ENCODE assay signal across 9 cellular contexts in the genomic region with DNA sequence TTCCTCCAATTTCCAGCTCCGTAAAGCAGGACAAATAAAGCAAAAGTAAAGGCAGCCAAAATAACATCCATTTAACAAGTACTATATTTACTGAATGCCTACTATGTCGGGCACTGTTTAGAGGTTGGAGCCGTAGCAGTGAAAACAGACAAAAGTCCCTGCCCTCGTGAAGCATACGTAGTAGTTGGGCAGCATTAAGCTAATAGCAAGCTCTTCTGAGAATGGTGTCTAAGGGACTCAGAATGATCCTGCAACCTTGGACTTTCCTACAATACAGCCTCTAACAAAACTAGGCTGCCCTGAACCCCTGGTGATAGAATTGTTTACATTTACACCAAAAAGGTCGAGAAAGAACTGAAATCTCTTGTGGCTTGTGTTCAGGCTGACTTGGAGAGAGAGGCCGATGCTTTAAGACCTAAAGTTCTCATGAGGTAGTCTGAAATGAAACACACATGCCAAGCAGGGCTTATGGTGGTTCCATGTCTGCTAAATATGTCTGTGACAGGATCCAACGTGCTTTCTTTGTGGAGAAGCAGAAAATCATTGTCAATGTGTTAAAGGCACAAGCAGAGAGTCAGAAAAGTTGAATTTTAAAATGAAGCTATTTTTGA. TPM values are rescaled to one million over a fixed set of nuclear protein-coding genes. Genes with fewer than 3 reads are reported as not detected.
A peak's percentile ranks its signal among the peaks of the same experiment; 100 is the strongest.
DNase-seq lines count a peak whose midpoint lies in the region; ATAC-seq and TF ChIP-seq lines count a peak whose summit lies in the region.
"Had no signal": no experiment of that assay in that cellular context is flagged by ENCODE, and none has a peak within 500 bp of the region (broad histone marks: within the 10 kb centered on the region; RNA-seq: fewer than 3 reads in every experiment).

No MANE protein-coding gene starts in this region.

- H3K4me3 ChIP-seq in KMS-11 (IDR thresholded peaks at IDR 0.05; ENCODE audit: insufficient read depth, low read depth, low read length) (no peak overlapping the region), stomach (peak overlapping the region; percentile 62 to 75 (median 72))

- H3K79me2 ChIP-seq in KMS-11 (ENCODE audit: insufficient read depth, low read depth): peaks cover 31% of the 10 kb centered on the region

- POLR2A ChIA-PET in MCF 10A (lab: Yijun Ruan, JAX): interaction anchor here (0.9 to 7.1 kb wide), 9 partner anchors 10 to 287 kb away, joined by 3 to 89 read pairs (median 4); no protein-coding TSS in a partner anchor
- POLR2A ChIA-PET in activated CD4-positive, alpha-beta memory T cell treated with anti-CD3 and anti-CD28 coated beads for 36 hours (lab: Charles Lee): no interaction called here

- no peaks in the 10 kb centered on the region for H3K27me3 Mint-ChIP-seq in MCF 10A (ENCODE audit: insufficient read depth, unreplicated experiment)
- peaks cover 40% of the 10 kb centered on the region for H3K27me3 Mint-ChIP-seq in activated CD4-positive, alpha-beta memory T cell treated with anti-CD3 and anti-CD28 coated beads for 36 hours

- H3K36me3 ChIP-seq in KMS-11 (ENCODE audit: insufficient read depth) (no peaks in the 10 kb centered on the region), stomach (no peaks in the 10 kb centered on the region)

- CTCF ChIA-PET in MCF 10A (lab: Yijun Ruan, JAX): interaction anchor here (0.6 to 6.5 kb wide), 13 partner anchors 9 to 834 kb away, joined by 3 to 61 read pairs (median 3); no protein-coding TSS in a partner anchor
- CTCF ChIA-PET in activated CD4-positive, alpha-beta memory T cell treated with anti-CD3 and anti-CD28 coated beads for 36 hours (lab: Charles Lee): no interaction called here

- H2AFZ ChIP-seq in KMS-11 (ENCODE audit: low read depth): peak overlapping the region; percentile 77

- ATAC-seq in left lobe of liver (peak; percentile 25), GM21367 (IDR thresholded peaks at IDR 0.05; ENCODE audit: unreplicated experiment) (no peak)

- TF ChIP-seq CTCF in KMS-11 (conservative IDR thresholded peaks at IDR 0.05; ENCODE audit: low read depth, low read length): no peak
- no peak for TF ChIP-seq CTCF in MCF 10A (IDR thresholded peaks at IDR 0.05; ENCODE audit: unreplicated experiment)
- no peak for TF ChIP-seq CTCF in stomach (IDR thresholded peaks at IDR 0.05)

- H3K27me3 ChIP-seq in KMS-11 (ENCODE audit: insufficient read depth, low read depth) (no peaks in the 10 kb centered on the region), stomach (no peaks in the 10 kb centered on the region)

- H3K27ac Mint-ChIP-seq in MCF 10A (ENCODE audit: low read depth, unreplicated experiment): peak overlapping the region; percentile 75
- no peak overlapping the region for H3K27ac Mint-ChIP-seq in activated CD4-positive, alpha-beta memory T cell treated with anti-CD3 and anti-CD28 coated beads for 36 hours
- H3K27ac Mint-ChIP-seq: memory B cell had no signal

- H3K4me2 ChIP-seq in KMS-11: peak overlapping the region; percentile 98

- peak overlapping the region; percentile 85 for H3K9ac ChIP-seq in KMS-11

- H3K27ac ChIP-seq in KMS-11: peak overlapping the region; percentile 83
- H3K27ac ChIP-seq in stomach: peak overlapping the region; percentile 89 to 97 (median 95)

- H4K20me1 ChIP-seq in KMS-11 (ENCODE audit: insufficient read depth): no peaks in the 10 kb centered on the region

- TF ChIP-seq EP300 in stomach (IDR thresholded peaks at IDR 0.05): no peak

- DNase-seq in MCF 10A (ENCODE audit: unreplicated experiment) (no peak), left lobe of liver (ENCODE audit: low spot score) (no peak), stomach (no peak), mesenteric fat pad (ENCODE audit: low spot score) (no peak), putamen (ENCODE audit: low spot score) (no peak)
- no peak for DNase-seq in activated CD4-positive, alpha-beta memory T cell treated with anti-CD3 and anti-CD28 coated beads for 36 hours

- no peaks in the 10 kb centered on the region for H3K9me3 ChIP-seq in stomach

- H3K4me3 Mint-ChIP-seq in MCF 10A (ENCODE audit: unreplicated experiment): peak overlapping the region; percentile 96
- H3K4me3 Mint-ChIP-seq in activated CD4-positive, alpha-beta memory T cell treated with anti-CD3 and anti-CD28 coated beads for 36 hours: no peak overlapping the region
- H3K4me3 Mint-ChIP-seq: memory B cell had no signal

- TF ChIP-seq POLR2A in stomach (IDR thresholded peaks at IDR 0.05): no peak

- H3K4me1 ChIP-seq in KMS-11 (ENCODE audit: low read depth, poor library complexity, severe bottlenecking) (peaks cover 55% of the 10 kb centered on the region), stomach (peaks cover 15 to 42% (median 28%) of the 10 kb centered on the region in 4 donors)

- no TSS peak for BruUV-seq in MCF 10A (replicated peaks; lab: Mats Ljungman, UMichigan)

- H3K9me3 Mint-ChIP-seq in MCF 10A (ENCODE audit: unreplicated experiment): no peaks in the 10 kb centered on the region
- H3K9me3 Mint-ChIP-seq in activated CD4-positive, alpha-beta memory T cell treated with anti-CD3 and anti-CD28 coated beads for 36 hours: peaks cover 6% of the 10 kb centered on the region

- H3K36me3 Mint-ChIP-seq in MCF 10A (ENCODE audit: insufficient read depth, unreplicated experiment): no peaks in the 10 kb centered on the region
- no peaks in the 10 kb centered on the region for H3K36me3 Mint-ChIP-seq in activated CD4-positive, alpha-beta memory T cell treated with anti-CD3 and anti-CD28 coated beads for 36 hours
- H3K36me3 Mint-ChIP-seq: memory B cell had no signal

- intact Hi-C loops in MCF 10A (cut with micrococcal nuclease): loop anchor here (5.0 to 10.0 kb wide), 2 partner anchors 200 to 1002 kb away; no protein-coding TSS in a partner anchor
- intact Hi-C loops in stomach (cut with DNase I; ENCODE audit: low total_unique reads): no loop called here
- intact Hi-C loops in activated CD4-positive, alpha-beta memory T cell treated with anti-CD3 and anti-CD28 coated beads for 36 hours (cut with micrococcal nuclease): no loop called here

- H3K4me1 Mint-ChIP-seq in MCF 10A (ENCODE audit: insufficient read depth, unreplicated experiment): peaks cover 65% of the 10 kb centered on the region
- H3K4me1 Mint-ChIP-seq in activated CD4-positive, alpha-beta memory T cell treated with anti-CD3 and anti-CD28 coated beads for 36 hours (ENCODE audit: low read depth): peaks cover 8% of the 10 kb centered on the region
- H3K4me1 Mint-ChIP-seq: memory B cell had no signal

- WGBS in stomach, 5 donors: 7 to 14% (median 9%) methylated on average over 8 of the region's 8 CpGs

RNA-seq across cellular contexts. Expression of gene PDGFC, which starts 0.9 kb away (rescaled TPM):
- 74.8 and 83.7 TPM in 2 replicates for total RNA-seq in MCF 10A (2022)
- total RNA-seq in left lobe of liver: 9.1 TPM
- total RNA-seq in stomach: 10 to 100 TPM in 4 of 5 donors, 1 to 10 TPM in 1; 5.5 to 39.8 (median 14.7) TPM
- polyA plus RNA-seq in stomach: 10 to 100 TPM in 1 of 3 donors, 1 to 10 TPM in 2; 4.9 to 10.8 (median 5.1) TPM
- total RNA-seq in activated CD4-positive, alpha-beta memory T cell treated with anti-CD3 and anti-CD28 coated beads for 36 hours: not detected
- 26.8 TPM for total RNA-seq in mesenteric fat pad

Comparison
In these comparisons a context has a peak if more than half of its experiments do, and no peak if none do; other contexts are left out.
1. RNA of gene PDGFC, which starts 0.9 kb away (total RNA-seq): 74.8 to 83.7 TPM in MCF 10A, 26.8 TPM in mesenteric fat pad (single experiment), 5.5 to 39.8 TPM in stomach and 9.1 TPM in left lobe of liver (single experiment); not detected in activated CD4-positive, alpha-beta memory T cell treated with anti-CD3 and anti-CD28 coated beads for 36 hours; every median in the first group is over 4 times any median in the second.